8 cellular contexts compared by ENCODE assay signal in the genomic region with DNA sequence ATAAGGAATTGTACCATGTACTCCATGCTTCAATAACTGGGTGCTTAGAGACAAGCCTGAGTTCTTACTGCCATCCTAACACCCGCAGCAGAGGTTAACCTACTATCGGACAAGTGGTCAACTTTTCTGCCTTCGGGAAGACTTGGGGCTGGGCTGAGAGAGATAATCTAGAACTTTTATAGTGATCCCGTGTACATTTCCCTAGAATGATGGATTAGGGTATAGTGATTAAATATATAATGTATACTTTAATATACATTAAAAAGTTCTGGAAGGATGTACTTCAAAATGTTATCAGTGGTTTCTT. TPM values are rescaled to one million over a fixed set of nuclear protein-coding genes. Genes with fewer than 3 reads are reported as not detected.
A peak's percentile ranks its signal among the peaks of the same experiment; 100 is the strongest.
DNase-seq lines count a peak whose midpoint lies in the region; ATAC-seq and TF ChIP-seq lines count a peak whose summit lies in the region.

No MANE protein-coding gene starts in this region.

- H3K36me3 Mint-ChIP-seq in activated naive CD4-positive, alpha-beta T cell treated with anti-CD3 and anti-CD28 coated beads, Interleukin-2, amount 50 U/mL, for 24 hours, result no peaks in the 10 kb centered on the region

- ATAC-seq in upper lobe of left lung (ENCODE audit: low FRiP score in 2 of 2) (no peak), GM18517 (IDR thresholded peaks at IDR 0.05; ENCODE audit: unreplicated experiment) (no peak)

- TF ChIP-seq POLR2A in lower leg skin (IDR thresholded peaks at IDR 0.05) (no peak), upper lobe of left lung (IDR thresholded peaks at IDR 0.05) (no peak)

- TF ChIP-seq EP300 in upper lobe of left lung (IDR thresholded peaks at IDR 0.05), result no peak

- H3K4me1 ChIP-seq in ascending aorta (peaks cover 0 to 12% of the 10 kb centered on the region in 2 donors), upper lobe of left lung (peaks cover 13 to 16% (median 14%) of the 10 kb centered on the region in 4 donors)

- H3K27ac ChIP-seq in ascending aorta (peak overlapping the region; percentile 94 to 95), upper lobe of left lung (peak overlapping the region; percentile 93 to 99 (median 97))

- WGBS in lower leg skin, 2 donors, result 21 to 23% methylated on average over 4 of the region's 4 CpGs
- WGBS in upper lobe of left lung, 2 donors, result 11 to 30% methylated on average over 4 of the region's 4 CpGs

- H3K4me3 Mint-ChIP-seq in activated naive CD4-positive, alpha-beta T cell treated with anti-CD3 and anti-CD28 coated beads, Interleukin-2, amount 50 U/mL, for 24 hours, result peak overlapping the region; percentile 92

- peak overlapping the region; percentile 72 to 73 for H3K4me3 ChIP-seq in ascending aorta
- H3K4me3 ChIP-seq in lower leg skin (ENCODE audit: low read depth, poor library complexity, severe bottlenecking), result peak overlapping the region; percentile 25
- H3K4me3 ChIP-seq in upper lobe of left lung, result peak overlapping the region in 3 of 4 donors; percentile 55 to 71 (median 60)

- no peaks in the 10 kb centered on the region for H3K9me3 Mint-ChIP-seq in activated naive CD4-positive, alpha-beta T cell treated with anti-CD3 and anti-CD28 coated beads, Interleukin-2, amount 50 U/mL, for 24 hours

- DNase-seq in activated naive CD4-positive, alpha-beta T cell treated with anti-CD3 and anti-CD28 coated beads, Interleukin-2, amount 50 U/mL, for 16 hours, result no peak
- DNase-seq in ascending aorta (ENCODE audit: low spot score in 2 of 2), result no peak
- no peak for DNase-seq in lower leg skin (ENCODE audit: low spot score in 2 of 2)
- DNase-seq in upper lobe of left lung, result no peak
- no peak for DNase-seq in GM10266 (ENCODE audit: extremely low spot score)
- DNase-seq in NCI-H1694 treated with DMSO at 0.1 percent for 48 hours (lab: John Stamatoyannopoulos, UW), result no peak

- no peaks in the 10 kb centered on the region for H3K27me3 Mint-ChIP-seq in activated naive CD4-positive, alpha-beta T cell treated with anti-CD3 and anti-CD28 coated beads, Interleukin-2, amount 50 U/mL, for 24 hours

- H3K4me1 Mint-ChIP-seq in activated naive CD4-positive, alpha-beta T cell treated with anti-CD3 and anti-CD28 coated beads, Interleukin-2, amount 50 U/mL, for 24 hours, result peaks cover 45% of the 10 kb centered on the region

- peak overlapping the region; percentile 97 for H3K27ac Mint-ChIP-seq in activated naive CD4-positive, alpha-beta T cell treated with anti-CD3 and anti-CD28 coated beads, Interleukin-2, amount 50 U/mL, for 24 hours

- H3K9me3 ChIP-seq in ascending aorta (no peaks in the 10 kb centered on the region), upper lobe of left lung (no peaks in the 10 kb centered on the region)

- H3K27me3 ChIP-seq in ascending aorta, result no peaks in the 10 kb centered on the region
- no peaks in the 10 kb centered on the region for H3K27me3 ChIP-seq in upper lobe of left lung

- H3K36me3 ChIP-seq in ascending aorta (no peaks in the 10 kb centered on the region), upper lobe of left lung (no peaks in the 10 kb centered on the region)

- TF ChIP-seq CTCF in ascending aorta (IDR thresholded peaks at IDR 0.05) (no peak), lower leg skin (IDR thresholded peaks at IDR 0.05) (no peak), upper lobe of left lung (IDR thresholded peaks at IDR 0.05) (no peak), GM10266 (IDR thresholded peaks at IDR 0.05; ENCODE audit: control insufficient read depth, insufficient read depth, low read depth, missing control alignments) (no peak)

- intact Hi-C loops in ascending aorta (cut with DNase I), result loop anchor here (2.0 kb wide), 1 partner anchor 24 kb away; no protein-coding TSS in a partner anchor
- intact Hi-C loops in lower leg skin (cut with DNase I; ENCODE audit: low total_unique reads), result no loop called here

RNA-seq across cellular contexts. Expression of a gene that starts 12.2 kb away (rescaled TPM):
- total RNA-seq in ascending aorta (101 TPM), lower leg skin (100 to 1,000 TPM; 227 to 254 (median 232) TPM), upper lobe of left lung (100 to 1,000 TPM in 5 of 6 donors, 10 to 100 TPM in 1; 80.7 to 225 (median 177) TPM)

RNA-seq across cellular contexts. Expression of a gene that starts 15.8 kb away (rescaled TPM):
- 3.9 TPM for total RNA-seq in ascending aorta
- total RNA-seq in lower leg skin, result 1 to 10 TPM; 2.9 to 7.2 (median 3.7) TPM
- total RNA-seq in upper lobe of left lung, result 10 to 100 TPM in 3 of 6 donors, 1 to 10 TPM in 3; 4.5 to 25.0 (median 11.0) TPM

RNA-seq across cellular contexts. Expression of a gene that starts 49.7 kb away (rescaled TPM):
- total RNA-seq in ascending aorta (not detected), lower leg skin (not detected), upper lobe of left lung (1 to 10 TPM in 3 of 6 donors, not detected in 3; 2.5 to 4.0 (median 2.7) TPM)
